In the genomic region with DNA sequence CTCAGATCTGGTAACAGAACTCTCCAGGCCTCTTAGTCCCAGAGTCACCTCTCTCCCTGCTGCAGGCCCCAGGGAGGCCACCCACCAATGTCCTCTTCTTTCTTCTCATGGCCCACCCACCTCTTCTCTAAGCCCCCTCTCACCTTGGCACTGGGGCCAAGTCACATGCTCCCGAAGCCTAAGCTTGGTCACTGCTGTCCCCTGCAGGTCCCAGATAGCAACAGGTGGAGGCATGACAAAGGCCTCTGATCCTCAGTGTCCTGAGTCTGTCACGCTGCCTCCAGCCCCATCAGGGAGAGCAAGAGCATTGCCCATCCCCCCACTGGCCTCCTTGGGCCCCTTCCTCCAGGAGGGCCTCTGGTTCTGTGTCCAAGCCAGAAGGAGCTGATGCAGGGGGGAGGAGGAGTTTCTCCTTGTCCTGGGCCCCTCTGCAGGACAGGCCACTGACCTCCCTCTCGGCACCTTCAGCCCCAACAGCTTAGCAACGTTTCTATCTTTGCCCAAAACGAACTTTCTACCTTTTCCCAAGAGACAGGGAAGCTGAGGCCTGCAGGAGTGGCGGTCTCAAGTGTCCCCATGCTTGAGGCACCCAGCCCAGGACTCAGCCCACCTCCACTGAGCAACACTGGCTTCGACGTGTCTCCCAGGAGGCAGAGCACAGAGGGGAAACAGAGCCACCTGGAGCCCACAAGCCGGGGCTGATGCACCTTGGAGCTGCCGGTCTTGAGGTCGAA, we compare ENCODE assay signal across 11 cellular contexts. TPM values are rescaled to one million over a fixed set of nuclear protein-coding genes. Genes with fewer than 3 reads are reported as not detected.
DNase-seq lines count a peak whose midpoint lies in the region; ATAC-seq, FAIRE-seq and TF ChIP-seq lines count a peak whose summit lies in the region.
"Had no signal": no experiment of that assay in that cellular context is flagged by ENCODE, and none has a peak within 500 bp of the region (broad histone marks: within the 10 kb centered on the region; RNA-seq: fewer than 3 reads in every experiment).

No MANE protein-coding gene starts in this region.

- H3K36me3 Mint-ChIP-seq in activated B cell treated with CpG ODN at 0.5 μM for 24 hours (ENCODE audit: low read depth) = no peaks in the 10 kb centered on the region
- H3K36me3 Mint-ChIP-seq in activated T-cell treated with anti-CD3 and anti-CD28 coated beads, Interleukin-2, amount 50 U/mL, for 72 hours (ENCODE audit: insufficient read depth in 2 of 2) = no peaks in the 10 kb centered on the region
- H3K36me3 Mint-ChIP-seq in immature natural killer cell = no peaks in the 10 kb centered on the region

- H3K27me3 Mint-ChIP-seq in activated B cell treated with CpG ODN at 0.5 μM for 24 hours (no peaks in the 10 kb centered on the region), immature natural killer cell (ENCODE audit: low read depth in 3 of 3) (peaks cover 6 to 8% (median 7%) of the 10 kb centered on the region in 3 donors)
- no peaks in the 10 kb centered on the region for H3K27me3 Mint-ChIP-seq in activated T-cell treated with anti-CD3 and anti-CD28 coated beads, Interleukin-2, amount 50 U/mL, for 72 hours (ENCODE audit: low read depth)

- DNase-seq in A549 (ENCODE audit: low read depth in 1 of 2, low spot score in 1 of 2) (peak in 1 of 2 experiments; percentile 40), activated B cell treated with CpG ODN at 0.5 μM for 24 hours (no peak), kidney epithelial cell (ENCODE audit: low read depth) (no peak), sigmoid colon (no peak), immature natural killer cell (no peak), OCI-M2 (lab: John Stamatoyannopoulos, UW; ENCODE audit: unreplicated experiment) (no peak)
- no peak for DNase-seq in activated T-cell treated with anti-CD3 and anti-CD28 coated beads, Interleukin-2, amount 50 U/mL, for 72 hours
- DNase-seq: NCI-H187 treated with DMSO at 0.1 percent for 48 hours had no signal

- H3K9me3 Mint-ChIP-seq in activated B cell treated with CpG ODN at 0.5 μM for 24 hours (no peaks in the 10 kb centered on the region), immature natural killer cell (no peaks in the 10 kb centered on the region)
- no peaks in the 10 kb centered on the region for H3K9me3 Mint-ChIP-seq in activated T-cell treated with anti-CD3 and anti-CD28 coated beads, Interleukin-2, amount 50 U/mL, for 72 hours

- H3K27ac ChIP-seq in A549 (no peak overlapping the region), sigmoid colon (no peak overlapping the region)

- 65% methylated on average over 11 of the region's 11 CpGs for WGBS in A549 (ENCODE audit: missing lambda C conversion rate)
- 73 to 82% methylated on average over 11 of the region's 11 CpGs for WGBS in sigmoid colon, 2 donors

- TF ChIP-seq EP300 in A549 (IDR thresholded peaks at IDR 0.05) (no peak), sigmoid colon (IDR thresholded peaks at IDR 0.05) (no peak)

- H3K36me3 ChIP-seq in kidney epithelial cell (ENCODE audit: control insufficient read depth, insufficient read depth, low read length) (no peaks in the 10 kb centered on the region), sigmoid colon (no peaks in the 10 kb centered on the region)

- H3K4me1 ChIP-seq in A549 = no peaks in the 10 kb centered on the region
- H3K4me1 ChIP-seq in sigmoid colon = no peaks in the 10 kb centered on the region
- H3K4me1 ChIP-seq: Caco-2 had no signal

- peaks cover 8% of the 10 kb centered on the region for H3K27me3 ChIP-seq in kidney epithelial cell (ENCODE audit: control insufficient read depth, insufficient read depth, low read length)
- no peaks in the 10 kb centered on the region for H3K27me3 ChIP-seq in sigmoid colon

- no peak overlapping the region for H3K4me2 ChIP-seq in A549

- H3K4me1 Mint-ChIP-seq in activated B cell treated with CpG ODN at 0.5 μM for 24 hours = peaks cover 65% of the 10 kb centered on the region
- peaks cover 12% of the 10 kb centered on the region for H3K4me1 Mint-ChIP-seq in activated T-cell treated with anti-CD3 and anti-CD28 coated beads, Interleukin-2, amount 50 U/mL, for 72 hours (ENCODE audit: low read depth)
- H3K4me1 Mint-ChIP-seq in immature natural killer cell = peaks cover 11 to 16% of the 10 kb centered on the region in 2 donors

- POLR2A ChIA-PET in A549 (lab: Yijun Ruan, JAX) = no interaction called here
- POLR2A ChIA-PET in activated B cell treated with CpG ODN at 0.5 μM for 24 hours (lab: Charles Lee) = interaction anchor here (0.5 to 5.3 kb wide), 4 partner anchors 12 to 214 kb away, joined by 3 to 43 read pairs (median 4); a partner anchor contains a TSS

- CTCF ChIA-PET in A549 (lab: Yijun Ruan, JAX) (interaction anchor here (0.5 to 16.6 kb wide), 25 partner anchors 9 to 173 kb away, joined by 3 to 256 read pairs (median 6); a partner anchor contains a TSS), activated B cell treated with CpG ODN at 0.5 μM for 24 hours (lab: Charles Lee) (interaction anchor here (1.0 to 1.9 kb wide), 2 partner anchors 14 to 64 kb away, joined by 3 to 9 read pairs; no protein-coding TSS in a partner anchor)

- ATAC-seq in A549 (peak; percentile 37 to 48; a peak in 4 of 6 replicates), activated B cell treated with CpG ODN at 0.5 μM for 24 hours (ENCODE audit: low read depth) (no peak)
- no peak for ATAC-seq in activated T-cell treated with anti-CD3 and anti-CD28 coated beads, Interleukin-2, amount 50 U/mL, for 72 hours (replicated peaks in 1 of 2)

- no peak for TF ChIP-seq POLR2A in A549 (IDR thresholded peaks at IDR 0.05; ENCODE audit: low read length)
- TF ChIP-seq POLR2A in sigmoid colon (IDR thresholded peaks at IDR 0.05) = no peak

- FAIRE-seq in A549 (lab: Jason Lieb, UNC) = no peak
- FAIRE-seq: H54 had no signal

- no peak overlapping the region for H3K4me3 Mint-ChIP-seq in activated B cell treated with CpG ODN at 0.5 μM for 24 hours
- no peak overlapping the region for H3K4me3 Mint-ChIP-seq in activated T-cell treated with anti-CD3 and anti-CD28 coated beads, Interleukin-2, amount 50 U/mL, for 72 hours
- H3K4me3 Mint-ChIP-seq in immature natural killer cell = no peak overlapping the region

- H3K9me3 ChIP-seq in A549 = no peaks in the 10 kb centered on the region
- H3K9me3 ChIP-seq in sigmoid colon = no peaks in the 10 kb centered on the region
- H3K9me3 ChIP-seq: Caco-2 had no signal

- no peak overlapping the region for H3K4me3 ChIP-seq in A549
- no peak overlapping the region for H3K4me3 ChIP-seq in kidney epithelial cell (ENCODE audit: low read depth, low read length)
- H3K4me3 ChIP-seq in sigmoid colon = no peak overlapping the region

- peak; percentile 72 to 83 for TF ChIP-seq RAD21 in A549 (conservative IDR thresholded peaks at IDR 0.05 in 1 of 2, IDR thresholded peaks at IDR 0.05 in 1 of 2)

- TF ChIP-seq CTCF in A549 (IDR thresholded peaks at IDR 0.05) (peak; percentile 52), GM12873 (IDR thresholded peaks at IDR 0.05; ENCODE audit: insufficient read depth, low read depth, low read length, missing control alignments) (peak; percentile 40), activated B cell treated with CpG ODN at 0.5 μM for 24 hours (IDR thresholded peaks at IDR 0.05) (no peak), kidney epithelial cell (IDR thresholded peaks at IDR 0.05; ENCODE audit: insufficient read depth, low read length, poor library complexity, severe bottlenecking) (peak; percentile 21), sigmoid colon (IDR thresholded peaks at IDR 0.05) (peak in 1 of 4 experiments; percentile 25)

- peak overlapping the region; percentile 64 for H3K27ac Mint-ChIP-seq in activated B cell treated with CpG ODN at 0.5 μM for 24 hours
- H3K27ac Mint-ChIP-seq in activated T-cell treated with anti-CD3 and anti-CD28 coated beads, Interleukin-2, amount 50 U/mL, for 72 hours = no peak overlapping the region
- H3K27ac Mint-ChIP-seq in immature natural killer cell = no peak overlapping the region

- intact Hi-C loops in activated B cell treated with CpG ODN at 0.5 μM for 24 hours (cut with micrococcal nuclease) (loop anchor here (2.0 kb wide), 1 partner anchor 63 kb away; no protein-coding TSS in a partner anchor), sigmoid colon (cut with DNase I) (no loop called here)

RNA-seq across cellular contexts. Expression of a gene that starts 8.6 kb away (rescaled TPM):
- polyA plus RNA-seq in A549 (2011; rRNA removed) (0.03 and 0.05 TPM in 2 replicates), A549 (2017; fragmentation: RNase III; extraction: RNeasy Plus Mini Kit Qiagen cat#74134 plus additional on column Dnase treatment) (0.09 to 0.13 TPM in 2 of 3 replicates, not detected in the other), sigmoid colon (1 to 10 TPM in 1 of 3 donors, under 1 TPM in 2; 0.46 to 4.3 (median 0.60) TPM), immature natural killer cell (under 1 TPM in 1 of 3 donors, not detected in 2; 0.33 TPM)
- 0.03 and 0.04 TPM in 2 replicates for polyA plus RNA-seq in A549 (2012; cell fraction: cytosol; rRNA removed)
- 0.17 and 0.37 TPM in 2 replicates for polyA plus RNA-seq in A549 (2012; cell fraction: nucleus; rRNA removed)
- 0.10 and 0.21 TPM in 2 replicates for polyA minus RNA-seq in A549 (2011; rRNA and poly(A)+ RNA removed)
- total RNA-seq in activated B cell treated with CpG ODN at 0.5 μM for 24 hours (22.0 and 26.0 TPM in 2 replicates), kidney epithelial cell (not detected in 2 replicates), sigmoid colon (10 to 100 TPM in 2 of 4 donors, 1 to 10 TPM in 2; 3.6 to 55.9 (median 10.0) TPM)
- total RNA-seq in activated T-cell treated with anti-CD3 and anti-CD28 coated beads, Interleukin-2, amount 50 U/mL, for 72 hours = 1 to 10 TPM; 1.6 to 2.3 TPM

RNA-seq across cellular contexts. Expression of a gene that starts 14.8 kb away (rescaled TPM):
- polyA plus RNA-seq in A549 (2011; rRNA removed) (6.9 and 7.7 TPM in 2 replicates), A549 (2017; fragmentation: RNase III; extraction: RNeasy Plus Mini Kit Qiagen cat#74134 plus additional on column Dnase treatment) (12.6 to 15.3 TPM (median 14.8 TPM) in 3 replicates), sigmoid colon (1 to 10 TPM in 2 of 3 donors, under 1 TPM in 1; 0.92 to 6.3 (median 2.4) TPM), immature natural killer cell (under 1 TPM in 1 of 3 donors, not detected in 2; 0.08 TPM)
- 17.0 and 21.1 TPM in 2 replicates for polyA plus RNA-seq in A549 (2012; cell fraction: cytosol; rRNA removed)
- 44.0 and 47.1 TPM in 2 replicates for polyA plus RNA-seq in A549 (2012; cell fraction: nucleus; rRNA removed)
- 10.2 and 11.8 TPM in 2 replicates for polyA minus RNA-seq in A549 (2011; rRNA and poly(A)+ RNA removed)
- total RNA-seq in activated B cell treated with CpG ODN at 0.5 μM for 24 hours (4.3 and 6.1 TPM in 2 replicates), kidney epithelial cell (7.8 and 10.5 TPM in 2 replicates), sigmoid colon (10 to 100 TPM in 1 of 4 donors, 1 to 10 TPM in 3; 3.8 to 12.8 (median 8.1) TPM)
- total RNA-seq in activated T-cell treated with anti-CD3 and anti-CD28 coated beads, Interleukin-2, amount 50 U/mL, for 72 hours = 1 to 10 TPM; 2.2 to 2.6 TPM

RNA-seq across cellular contexts. Expression of a gene that starts 56.6 kb away (rescaled TPM):
- polyA plus RNA-seq in A549 (2011; rRNA removed) (5.5 and 6.3 TPM in 2 replicates), A549 (2017; fragmentation: RNase III; extraction: RNeasy Plus Mini Kit Qiagen cat#74134 plus additional on column Dnase treatment) (2.5 to 4.1 TPM (median 3.1 TPM) in 3 replicates), sigmoid colon (100 to 1,000 TPM in 1 of 3 donors, 10 to 100 TPM in 2; 19.2 to 158 (median 21.6) TPM), immature natural killer cell (100 to 1,000 TPM in 1 of 3 donors, 10 to 100 TPM in 2; 29.6 to 116 (median 35.1) TPM)
- polyA plus RNA-seq in A549 (2012; cell fraction: cytosol; rRNA removed) = 4.0 and 5.4 TPM in 2 replicates
- 14.8 and 16.2 TPM in 2 replicates for polyA plus RNA-seq in A549 (2012; cell fraction: nucleus; rRNA removed)
- polyA minus RNA-seq in A549 (2011; rRNA and poly(A)+ RNA removed) = 5.7 and 7.4 TPM in 2 replicates
- total RNA-seq in activated B cell treated with CpG ODN at 0.5 μM for 24 hours (458 and 541 TPM in 2 replicates), kidney epithelial cell (11.1 and 13.3 TPM in 2 replicates), sigmoid colon (10 to 100 TPM in 1 of 4 donors, 1 to 10 TPM in 3; 3.6 to 12.7 (median 5.0) TPM)
- total RNA-seq in activated T-cell treated with anti-CD3 and anti-CD28 coated beads, Interleukin-2, amount 50 U/mL, for 72 hours = 100 to 1,000 TPM; 108 to 109 TPM

Comparison
In these comparisons a context has a peak if more than half of its experiments do, and no peak if none do; other contexts are left out.
1. ATAC-seq: peak in A549 (2 of 2); none in activated B cell treated with CpG ODN at 0.5 μM for 24 hours (single experiment) and activated T-cell treated with anti-CD3 and anti-CD28 coated beads, Interleukin-2, amount 50 U/mL, for 72 hours (0 of 2).